9 cellular contexts compared by ENCODE assay signal in genomic region chr1:61743432-61743705, GRCh38. TPM values are rescaled to one million over a fixed set of nuclear protein-coding genes. Genes with fewer than 3 reads are reported as not detected.
DNase-seq lines count a peak whose midpoint lies in the region; ATAC-seq, FAIRE-seq and TF ChIP-seq lines count a peak whose summit lies in the region.
"Had no signal": no experiment of that assay in that cellular context is flagged by ENCODE, and none has a peak within 500 bp of the region (broad histone marks: within the 10 kb centered on the region; RNA-seq: fewer than 3 reads in every experiment).

No MANE protein-coding gene starts in this region.

- H3K9me3 ChIP-seq in heart right ventricle: no peaks in the 10 kb centered on the region
- H3K9me3 ChIP-seq in muscle layer of colon (ENCODE audit: low read length): no peaks in the 10 kb centered on the region
- no peaks in the 10 kb centered on the region for H3K9me3 ChIP-seq in vagina

- no peak for TF ChIP-seq CTCF in heart right ventricle (IDR thresholded peaks at IDR 0.05)
- no peak for TF ChIP-seq CTCF in vagina (IDR thresholded peaks at IDR 0.05)

- H3K36me3 ChIP-seq in heart right ventricle (no peaks in the 10 kb centered on the region), muscle layer of colon (ENCODE audit: insufficient read depth, low read length) (no peaks in the 10 kb centered on the region), vagina (no peaks in the 10 kb centered on the region)

- H3K27me3 ChIP-seq in heart right ventricle (peaks cover 0 to 3% (median 0%) of the 10 kb centered on the region in 7 donors), muscle layer of colon (ENCODE audit: control insufficient read depth in 1 of 2, insufficient read depth in 2 of 2, low read length in 2 of 2) (no peaks in the 10 kb centered on the region), vagina (no peaks in the 10 kb centered on the region)

- H3K4me1 ChIP-seq in heart right ventricle: peaks cover 0 to 22% (median 14%) of the 10 kb centered on the region in 9 donors
- H3K4me1 ChIP-seq in muscle layer of colon (ENCODE audit: insufficient read depth, low read length): peaks cover 25% of the 10 kb centered on the region
- H3K4me1 ChIP-seq in vagina: peaks cover 35% of the 10 kb centered on the region

- TF ChIP-seq POLR2A in vagina (IDR thresholded peaks at IDR 0.05): no peak

- intact Hi-C loops in heart right ventricle (cut with DNase I): loop anchor here in 2 of 10 donors (2.0 to 5.0 kb wide), 3 partner anchors 17 to 109 kb away; partner anchors contain the start of gene TM2D1 (in 1 of the 2)
- intact Hi-C loops in Right ventricle myocardium inferior (cut with DNase I): loop anchor here (2.0 to 10.0 kb wide), 4 partner anchors 19 to 689 kb away; partner anchors contain the start of gene TM2D1
- intact Hi-C loops in vagina (cut with DNase I): no loop called here

- peak overlapping the region; percentile 90 for H3K9ac ChIP-seq in muscle layer of colon (ENCODE audit: low read length)

- DNase-seq in heart right ventricle (no peak), Right ventricle myocardium inferior (ENCODE audit: missing footprints) (no peak), vagina (ENCODE audit: extremely low spot score in 2 of 2) (no peak), urothelium cell line (ENCODE audit: low spot score) (no peak)

- no peak for ATAC-seq in heart right ventricle
- ATAC-seq in Right ventricle myocardium inferior: no peak
- ATAC-seq in GM21515 (IDR thresholded peaks at IDR 0.05; ENCODE audit: unreplicated experiment): no peak
- no peak for ATAC-seq in HG03521 (IDR thresholded peaks at IDR 0.05; ENCODE audit: unreplicated experiment)

- 37 to 56% methylated on average over 5 of the region's 5 CpGs for WGBS in heart right ventricle, 2 donors

- H3K27ac ChIP-seq in heart right ventricle (peak overlapping the region; percentile 90 to 99 (median 98)), cingulate gyrus (ENCODE audit: low read depth, low read length) (peak overlapping the region; percentile 92), muscle layer of colon (ENCODE audit: low read depth, low read length) (peak overlapping the region; percentile 84), vagina (peak overlapping the region; percentile 97)

- H3K4me3 ChIP-seq in heart right ventricle (peak overlapping the region; percentile 16 to 99 (median 93)), muscle layer of colon (ENCODE audit: low read depth in 1 of 2, low read length in 2 of 2) (peak overlapping the region; percentile 83 to 91), vagina (peak overlapping the region; percentile 87 to 96)

- FAIRE-seq in urothelium cell line (lab: Jason Lieb, UNC): no peak
- FAIRE-seq: G401.6 had no signal

RNA-seq across cellular contexts. Expression of gene PATJ, which starts 1.1 kb away (rescaled TPM):
- 100 to 1,000 TPM in 8 of 10 donors, 10 to 100 TPM in 2; 74.1 to 213 (median 145) TPM for total RNA-seq in heart right ventricle
- 10 to 100 TPM in 1 of 2 donors, 1 to 10 TPM in 1; 3.7 to 42.4 TPM for polyA plus RNA-seq in heart right ventricle
- total RNA-seq in Right ventricle myocardium inferior: 121 TPM
- total RNA-seq in vagina: 83.2 TPM

RNA-seq across cellular contexts. Expression of gene TM2D1, which starts 18.4 kb away (rescaled TPM):
- total RNA-seq in heart right ventricle (10 to 100 TPM; 29.4 to 44.7 (median 36.8) TPM), Right ventricle myocardium inferior (32.3 TPM), vagina (48.6 TPM)
- polyA plus RNA-seq in heart right ventricle: 10 to 100 TPM; 12.9 to 30.9 TPM
